Comparison of ENCODE assay signal across 16 cellular contexts in the genomic region with DNA sequence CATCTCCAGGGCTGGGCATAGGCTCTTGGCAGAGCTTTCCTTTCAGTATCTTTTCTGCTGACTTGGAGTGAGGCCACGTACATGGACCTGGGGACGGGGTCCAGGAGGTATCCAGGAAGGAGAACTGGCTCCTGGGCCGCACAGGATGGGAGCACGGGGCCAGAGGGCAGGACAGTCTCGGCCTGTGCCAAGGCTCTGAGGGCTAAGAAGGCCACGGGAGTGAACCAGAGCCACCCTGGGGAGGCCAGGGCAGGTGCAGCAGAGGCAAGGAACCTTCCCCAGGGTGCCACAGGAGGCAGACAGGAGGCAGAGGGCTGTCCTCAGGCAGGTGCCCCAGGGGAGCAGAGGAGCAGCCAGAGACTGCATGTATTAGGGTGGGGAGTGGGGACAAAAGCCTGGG. TPM values are rescaled to one million over a fixed set of nuclear protein-coding genes. Genes with fewer than 3 reads are reported as not detected.
DNase-seq lines count a peak whose midpoint lies in the region; ATAC-seq and TF ChIP-seq lines count a peak whose summit lies in the region.
"Had no signal": no experiment of that assay in that cellular context is flagged by ENCODE, and none has a peak within 500 bp of the region (broad histone marks: within the 10 kb centered on the region; RNA-seq: fewer than 3 reads in every experiment).

No MANE protein-coding gene starts in this region.

- H3K9me3 Mint-ChIP-seq in activated CD4-positive, alpha-beta T cell treated with anti-CD3 and anti-CD28 coated beads, Interleukin-2, amount 10 ng/mL, durations not matched to agents 7 days and 5 days = no peaks in the 10 kb centered on the region
- H3K9me3 Mint-ChIP-seq in Caco-2 (ENCODE audit: unreplicated experiment) (no peaks in the 10 kb centered on the region), glutamatergic neuron (ENCODE audit: unreplicated experiment) (peaks cover 7% of the 10 kb centered on the region)
- H3K9me3 Mint-ChIP-seq: CD14-positive monocyte; CD8-positive, alpha-beta T cell had no signal

- peak overlapping the region; percentile 9 for H3K27ac ChIP-seq in angular gyrus (ENCODE audit: low read depth, low read length)
- H3K27ac ChIP-seq: 22Rv1, HL-60 had no signal

- H3K4me3 ChIP-seq in Caco-2 (ENCODE audit: low read depth, low read length) = no peak overlapping the region

- BruUV-seq in Caco-2 (replicated peaks; lab: Mats Ljungman, UMichigan) = no TSS peak

- ATAC-seq in GM19467 (IDR thresholded peaks at IDR 0.05; ENCODE audit: unreplicated experiment) = no peak
- ATAC-seq: CD8-positive, alpha-beta T cell; HCT116 had no signal

- H3K9me3 ChIP-seq in Caco-2 = no peaks in the 10 kb centered on the region

- no peak for DNase-seq in activated CD4-positive, alpha-beta T cell treated with anti-CD3 and anti-CD28 coated beads, Interleukin-2, amount 10 ng/mL, durations not matched to agents 7 days and 5 days
- no peak for DNase-seq in activated CD4-positive, alpha-beta T cell treated with anti-CD3 and anti-CD28 coated beads, Interleukin-2, amount 50 U/mL, for 4 hours
- DNase-seq in Caco-2 (no peak), glutamatergic neuron (peak; percentile 17), NCI-H1048 (lab: John Stamatoyannopoulos, UW) (no peak)
- DNase-seq in stimulated activated CD4-positive, alpha-beta T cell treated with anti-CD3 and anti-CD28 coated beads, Interleukin-1b, Interleukin-23, amount 100 ng/mL, for 48 hours = no peak
- DNase-seq: CD8-positive, alpha-beta T cell; COR-L47; DMS53; GF-D8 had no signal

- no peak overlapping the region for H3K4me3 Mint-ChIP-seq in activated CD4-positive, alpha-beta T cell treated with anti-CD3 and anti-CD28 coated beads, Interleukin-2, amount 10 ng/mL, durations not matched to agents 7 days and 5 days
- H3K4me3 Mint-ChIP-seq in Caco-2 (ENCODE audit: unreplicated experiment) (peak overlapping the region; percentile 16), glutamatergic neuron (ENCODE audit: unreplicated experiment) (no peak overlapping the region)
- H3K4me3 Mint-ChIP-seq: CD14-positive monocyte; CD8-positive, alpha-beta T cell had no signal

- H3K4me1 ChIP-seq in Caco-2 = no peaks in the 10 kb centered on the region

- H3K27me3 Mint-ChIP-seq in activated CD4-positive, alpha-beta T cell treated with anti-CD3 and anti-CD28 coated beads, Interleukin-2, amount 10 ng/mL, durations not matched to agents 7 days and 5 days = no peaks in the 10 kb centered on the region
- H3K27me3 Mint-ChIP-seq in Caco-2 (ENCODE audit: insufficient read depth, unreplicated experiment) = no peaks in the 10 kb centered on the region
- peaks cover 2% of the 10 kb centered on the region for H3K27me3 Mint-ChIP-seq in glutamatergic neuron (ENCODE audit: unreplicated experiment)

- intact Hi-C loops in Caco-2 (cut with micrococcal nuclease; ENCODE audit: unreplicated experiment) = no loop called here

- H3K4me1 Mint-ChIP-seq in activated CD4-positive, alpha-beta T cell treated with anti-CD3 and anti-CD28 coated beads, Interleukin-2, amount 10 ng/mL, durations not matched to agents 7 days and 5 days = no peaks in the 10 kb centered on the region
- H3K4me1 Mint-ChIP-seq in Caco-2 (ENCODE audit: low read depth, unreplicated experiment) (no peaks in the 10 kb centered on the region), glutamatergic neuron (ENCODE audit: low read depth, unreplicated experiment) (peaks cover 10% of the 10 kb centered on the region)
- H3K4me1 Mint-ChIP-seq: CD14-positive monocyte had no signal

- no peaks in the 10 kb centered on the region for H3K27me3 ChIP-seq in Caco-2 (replicated peaks; ENCODE audit: control insufficient read depth, insufficient read depth, low read length)

- peak overlapping the region; percentile 41 for H3K27ac Mint-ChIP-seq in activated CD4-positive, alpha-beta T cell treated with anti-CD3 and anti-CD28 coated beads, Interleukin-2, amount 10 ng/mL, durations not matched to agents 7 days and 5 days
- H3K27ac Mint-ChIP-seq in Caco-2 (ENCODE audit: unreplicated experiment) = no peak overlapping the region
- H3K27ac Mint-ChIP-seq in glutamatergic neuron (ENCODE audit: unreplicated experiment) = peak overlapping the region; percentile 73
- H3K27ac Mint-ChIP-seq: CD8-positive, alpha-beta T cell had no signal

- TF ChIP-seq CTCF in Caco-2 (IDR thresholded peaks at IDR 0.05; ENCODE audit: insufficient read depth in 1 of 2, low read depth in 1 of 2, low read length in 1 of 2, severe bottlenecking in 1 of 2, unreplicated experiment in 1 of 2) = no peak
- TF ChIP-seq CTCF in glutamatergic neuron (IDR thresholded peaks at IDR 0.05; ENCODE audit: partially characterized antibody, unreplicated experiment) = no peak

- no peaks in the 10 kb centered on the region; the same call in 1 of the 2 replicates for H3K36me3 ChIP-seq in Caco-2 (ENCODE audit: control insufficient read depth, insufficient read depth, low read length)

- POLR2A ChIA-PET in activated CD4-positive, alpha-beta T cell treated with anti-CD3 and anti-CD28 coated beads, Interleukin-2, amount 10 ng/mL, durations not matched to agents 7 days and 5 days (lab: Charles Lee) = no interaction called here
- POLR2A ChIA-PET in Caco-2 (lab: Charles Lee) = no interaction called here

- no peaks in the 10 kb centered on the region for H3K36me3 Mint-ChIP-seq in activated CD4-positive, alpha-beta T cell treated with anti-CD3 and anti-CD28 coated beads, Interleukin-2, amount 10 ng/mL, durations not matched to agents 7 days and 5 days (ENCODE audit: low read depth)
- peaks cover 55% of the 10 kb centered on the region for H3K36me3 Mint-ChIP-seq in Caco-2 (ENCODE audit: insufficient read depth, unreplicated experiment)
- no peaks in the 10 kb centered on the region for H3K36me3 Mint-ChIP-seq in glutamatergic neuron (ENCODE audit: unreplicated experiment)
- H3K36me3 Mint-ChIP-seq: CD14-positive monocyte had no signal

- CTCF ChIA-PET in activated CD4-positive, alpha-beta T cell treated with anti-CD3 and anti-CD28 coated beads, Interleukin-2, amount 10 ng/mL, durations not matched to agents 7 days and 5 days (lab: Charles Lee) = no interaction called here
- CTCF ChIA-PET in Caco-2 (lab: Charles Lee) = no interaction called here

RNA-seq across cellular contexts. Expression of a gene that starts 50.3 kb away (rescaled TPM):
- 1 to 10 TPM; 3.8 to 3.9 TPM for total RNA-seq in activated CD4-positive, alpha-beta T cell treated with anti-CD3 and anti-CD28 coated beads, Interleukin-2, amount 10 ng/mL, durations not matched to agents 7 days and 5 days
- total RNA-seq in Caco-2 (2022) (92.4 and 95.1 TPM in 2 replicates), glutamatergic neuron (ENCODE audit: unreplicated experiment) (110 TPM)

Comparison
In these comparisons a context has a peak if more than half of its experiments do, and no peak if none do; other contexts are left out.
1. RNA of a gene that starts 50.3 kb away (total RNA-seq): 110 TPM in glutamatergic neuron (single experiment) and 92.4 to 95.1 TPM in Caco-2; 3.8 to 3.9 TPM in activated CD4-positive, alpha-beta T cell treated with anti-CD3 and anti-CD28 coated beads, Interleukin-2, amount 10 ng/mL, durations not matched to agents 7 days and 5 days; every median in the first group is over 10 times any median in the second.